ENCODE assay signal across 2 cellular contexts in the genomic region with DNA sequence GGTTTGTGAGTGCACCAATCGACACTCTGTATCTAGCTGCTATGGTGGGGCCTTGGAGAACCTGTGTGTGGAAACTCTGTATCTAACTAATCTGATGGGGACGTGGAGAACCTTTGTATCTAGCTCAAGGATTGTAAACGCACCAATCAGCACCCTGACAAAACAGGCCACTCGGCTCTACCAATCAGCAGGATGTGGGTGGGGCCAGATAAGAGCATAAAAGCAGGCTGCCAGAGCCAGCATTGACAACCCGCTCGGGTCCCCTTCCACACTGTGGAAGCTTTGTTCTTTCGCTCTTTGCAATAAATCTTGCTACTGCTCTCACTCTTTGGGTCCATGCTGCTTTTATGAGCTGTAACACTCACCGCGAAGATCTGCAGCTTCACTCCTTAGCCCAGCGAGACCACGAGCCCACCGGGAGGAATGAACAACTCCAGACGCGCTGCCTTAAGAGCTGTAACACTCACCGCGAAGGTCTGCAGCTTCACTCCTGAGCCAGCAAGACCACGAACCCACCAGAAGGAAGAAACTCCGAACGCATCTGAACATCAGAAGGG.
TF ChIP-seq lines count a peak whose summit lies in the region.

No MANE protein-coding gene starts in this region.

TF ChIP-seq in WTC11, 78 proteins besides CTCF, POLR2A, EP300 and RAD21:
- TF ChIP-seq NFYB (CRISPR knock-in tag; conservative IDR thresholded peaks at IDR 0.05; ENCODE audit: low read depth), result peak; percentile 59

TF ChIP-seq in HepG2, 621 proteins besides CTCF, POLR2A, EP300 and RAD21 (continued from another document):
- peak; percentile 77 for TF ChIP-seq NFYB (CRISPR knock-in tag; IDR thresholded peaks at IDR 0.05)
TF ChIP-seq in HepG2: peak in this region for 2; not testable (repeated sequence) for 619.
